In the genomic region with DNA sequence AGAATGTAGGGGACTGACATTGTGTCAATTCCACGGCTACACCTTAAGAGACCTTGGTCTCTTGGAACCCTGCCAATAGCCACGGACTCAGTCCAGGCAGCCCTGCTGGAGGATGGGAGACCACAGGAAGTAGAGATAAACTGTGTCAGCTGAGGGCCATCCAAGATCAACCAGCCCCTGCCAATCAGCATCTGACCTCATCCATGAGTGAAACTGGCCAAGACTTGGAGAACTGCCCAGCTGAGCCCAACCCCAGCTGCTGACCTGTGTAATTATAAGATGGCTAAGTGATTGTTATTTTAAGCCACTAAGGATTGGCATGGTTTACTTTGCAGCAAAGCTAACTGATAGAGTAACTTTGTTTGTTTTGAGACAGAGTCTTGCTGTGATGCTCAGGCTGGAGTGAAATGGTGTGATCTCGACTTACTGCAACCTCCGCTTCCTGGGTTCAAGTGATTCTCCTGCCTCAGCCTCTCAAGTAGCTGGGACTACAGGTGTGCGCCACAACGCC, we compare ENCODE assay signal across 9 cellular contexts. TPM values are rescaled to one million over a fixed set of nuclear protein-coding genes. Genes with fewer than 3 reads are reported as not detected.
DNase-seq lines count a peak whose midpoint lies in the region; ATAC-seq and TF ChIP-seq lines count a peak whose summit lies in the region.
"Had no signal": no experiment of that assay in that cellular context is flagged by ENCODE, and none has a peak within 500 bp of the region (broad histone marks: within the 10 kb centered on the region; RNA-seq: fewer than 3 reads in every experiment).

No MANE protein-coding gene starts in this region.

- POLR2A ChIA-PET in PC-9 (lab: Charles Lee; ENCODE audit: unreplicated experiment) = interaction anchor here (0.6 to 0.7 kb wide), 4 partner anchors 13 to 689 kb away, joined by 4 to 31 read pairs (median 8); a partner anchor contains a TSS

- TF ChIP-seq CTCF in PC-9 (conservative IDR thresholded peaks at IDR 0.05) (no peak), epithelial cell of proximal tubule (conservative IDR thresholded peaks at IDR 0.05; ENCODE audit: low read depth, low read length) (no peak)

- no peaks in the 10 kb centered on the region for H3K27me3 ChIP-seq in PC-9 (ENCODE audit: insufficient read depth, low read depth)

- ATAC-seq in GM18858 (IDR thresholded peaks at IDR 0.05; ENCODE audit: unreplicated experiment) (no peak), HG02852 (IDR thresholded peaks at IDR 0.05; ENCODE audit: unreplicated experiment) (no peak), HG03520 (IDR thresholded peaks at IDR 0.05; ENCODE audit: unreplicated experiment) (no peak), GM18870 (IDR thresholded peaks at IDR 0.05; ENCODE audit: unreplicated experiment) (no peak)
- ATAC-seq: activated T-cell treated with anti-CD3 and anti-CD28 coated beads, Interleukin-2, amount 50 U/mL, for 4 hours had no signal

- no peaks in the 10 kb centered on the region for H3K79me2 ChIP-seq in PC-9 (ENCODE audit: low read depth)

- peaks cover 42% of the 10 kb centered on the region for H3F3A ChIP-seq in PC-9 (ENCODE audit: insufficient read depth, low read depth)

- H3K4me2 ChIP-seq in PC-9 = peak overlapping the region; percentile 18; the same call in 1 of the 2 replicates

- no peaks in the 10 kb centered on the region for H3K9me3 ChIP-seq in PC-9 (ENCODE audit: insufficient read depth, low read depth)

- H3K4me3 ChIP-seq in PC-9 = no peak overlapping the region
- no peak overlapping the region for H3K4me3 ChIP-seq in epithelial cell of proximal tubule (ENCODE audit: low read depth, low read length)

- H3K9me2 ChIP-seq in PC-9 (ENCODE audit: insufficient read depth) = no peaks in the 10 kb centered on the region

- no TSS peak for BruUV-seq in PC-9 (replicated peaks; lab: Mats Ljungman, UMichigan)

- peaks cover 8% of the 10 kb centered on the region; the same call in 1 of the 2 replicates for H4K20me1 ChIP-seq in PC-9 (ENCODE audit: insufficient read depth)

- DNase-seq in H4 (ENCODE audit: low spot score) (peak; percentile 89), PC-9 (peak; percentile 83 to 84), epithelial cell of proximal tubule (ENCODE audit: low read depth) (peak; percentile 79), posterior vena cava (ENCODE audit: low spot score) (peak; percentile 88)
- DNase-seq: activated T-cell treated with anti-CD3 and anti-CD28 coated beads, Interleukin-2, amount 50 U/mL, for 4 hours had no signal

- H3K36me3 ChIP-seq in PC-9 (ENCODE audit: low read depth) = no peaks in the 10 kb centered on the region

- intact Hi-C loops in PC-9 (cut with micrococcal nuclease; ENCODE audit: unreplicated experiment) (loop anchor here (2.0 kb wide), 1 partner anchor 43 kb away; a partner anchor contains a TSS), posterior vena cava (cut with DNase I) (no loop called here)

- no peak overlapping the region for H3K27ac ChIP-seq in PC-9

- CTCF ChIA-PET in PC-9 (lab: Charles Lee) = interaction anchor here (1.3 kb wide), 1 partner anchor 48 kb away, joined by 6 read pairs; no protein-coding TSS in a partner anchor

- no peak overlapping the region for H2AFZ ChIP-seq in PC-9

- peaks cover 14% of the 10 kb centered on the region for H3K4me1 ChIP-seq in PC-9 (replicated peaks; ENCODE audit: insufficient read depth)

RNA-seq across cellular contexts. Expression of a gene that starts 13.3 kb away (rescaled TPM):
- 618 and 659 TPM in 2 replicates for total RNA-seq in H4 (2014; rRNA removed; shearing (Covaris generic))
- total RNA-seq in PC-9 (2021) (841 and 1,140 TPM in 2 replicates), epithelial cell of proximal tubule (1,115 and 1,239 TPM in 2 replicates), posterior vena cava (100 to 1,000 TPM; 274 to 306 TPM)

RNA-seq across cellular contexts. Expression of a gene that starts 42.7 kb away (rescaled TPM):
- total RNA-seq in H4 (2014; rRNA removed; shearing (Covaris generic)) = 70.9 and 80.5 TPM in 2 replicates
- 57.1 and 57.9 TPM in 2 replicates for total RNA-seq in PC-9 (2021)
- 57.1 and 82.8 TPM in 2 replicates for total RNA-seq in epithelial cell of proximal tubule
- total RNA-seq in posterior vena cava = 10 to 100 TPM; 56.6 to 58.0 TPM
